In genomic region chr20:24389686-24390085, GRCh38 we compare ENCODE assay signal across 11 cellular contexts.
A peak's percentile ranks its signal among the peaks of the same experiment; 100 is the strongest.
DNase-seq lines count a peak whose midpoint lies in the region; ATAC-seq and TF ChIP-seq lines count a peak whose summit lies in the region.
"Had no signal": no experiment of that assay in that cellular context is flagged by ENCODE, and none has a peak within 500 bp of the region (broad histone marks: within the 10 kb centered on the region; RNA-seq: fewer than 3 reads in every experiment).

No MANE protein-coding gene starts in this region.

- peak overlapping the region; percentile 41 for H3K4me3 ChIP-seq in Jurkat, Clone E6-1 (ENCODE audit: low read length)
- H3K4me3 ChIP-seq in lower lobe of right lung: no peak overlapping the region

- H3K36me3 Mint-ChIP-seq in activated CD8-positive, alpha-beta T cell treated with anti-CD3 and anti-CD28 coated beads, Interleukin-2, amount 10 ng/mL, durations not matched to agents 7 days and 5 days (ENCODE audit: low read depth): no peaks in the 10 kb centered on the region

- peaks cover 3% of the 10 kb centered on the region for H3K27me3 Mint-ChIP-seq in activated CD8-positive, alpha-beta T cell treated with anti-CD3 and anti-CD28 coated beads, Interleukin-2, amount 10 ng/mL, durations not matched to agents 7 days and 5 days (ENCODE audit: low read depth)

- H3K27me3 ChIP-seq in lower lobe of right lung (ENCODE audit: low read depth): peaks cover 6% of the 10 kb centered on the region
- H3K27me3 ChIP-seq: brain microvascular endothelial cell had no signal

- ATAC-seq in activated CD8-positive, alpha-beta T cell treated with anti-CD3 and anti-CD28 coated beads, Interleukin-2, amount 10 ng/mL, durations not matched to agents 7 days and 5 days: peak; percentile 94
- ATAC-seq in lower lobe of right lung: peak in 1 of 2 donors; percentile 76
- ATAC-seq in GM18511 (IDR thresholded peaks at IDR 0.05; ENCODE audit: unreplicated experiment): no peak
- ATAC-seq in HG03025 (IDR thresholded peaks at IDR 0.05; ENCODE audit: low FRiP score, unreplicated experiment): no peak

- no peaks in the 10 kb centered on the region for H3K4me1 ChIP-seq in lower lobe of right lung

- no peak for TF ChIP-seq CTCF in lower lobe of right lung (IDR thresholded peaks at IDR 0.05)

- no peaks in the 10 kb centered on the region for H3K9me3 ChIP-seq in lower lobe of right lung

- no peaks in the 10 kb centered on the region for H3K9me3 Mint-ChIP-seq in activated CD8-positive, alpha-beta T cell treated with anti-CD3 and anti-CD28 coated beads, Interleukin-2, amount 10 ng/mL, durations not matched to agents 7 days and 5 days (ENCODE audit: insufficient read depth)

- H3K4me3 Mint-ChIP-seq in activated CD8-positive, alpha-beta T cell treated with anti-CD3 and anti-CD28 coated beads, Interleukin-2, amount 10 ng/mL, durations not matched to agents 7 days and 5 days: peak overlapping the region; percentile 10

- no peaks in the 10 kb centered on the region for H3K36me3 ChIP-seq in lower lobe of right lung
- H3K36me3 ChIP-seq: brain microvascular endothelial cell, WERI-Rb-1 had no signal

- peak overlapping the region; percentile 90 for H3K27ac Mint-ChIP-seq in activated CD8-positive, alpha-beta T cell treated with anti-CD3 and anti-CD28 coated beads, Interleukin-2, amount 10 ng/mL, durations not matched to agents 7 days and 5 days

- DNase-seq in C1 segment of cervical spinal cord (lab: John Stamatoyannopoulos, UW) (peak in 8 of 14 donors; percentile 8 to 71 (median 46)), lower lobe of right lung (peak; percentile 42), EL (no peak), NCI-H510A (lab: John Stamatoyannopoulos, UW) (no peak)
- DNase-seq in Jurkat, Clone E6-1 (ENCODE audit: low read depth, low spot score): peak; percentile 98
- peak; percentile 77 for DNase-seq in activated CD8-positive, alpha-beta T cell treated with anti-CD3 and anti-CD28 coated beads, Interleukin-2, amount 10 ng/mL, durations not matched to agents 7 days and 5 days
- DNase-seq: brain microvascular endothelial cell, DMS153, WERI-Rb-1 had no signal

- no peak overlapping the region for H3K27ac ChIP-seq in lower lobe of right lung
- H3K27ac ChIP-seq: brain microvascular endothelial cell, WERI-Rb-1 had no signal

- POLR2A ChIA-PET in activated CD8-positive, alpha-beta T cell treated with anti-CD3 and anti-CD28 coated beads, Interleukin-2, amount 10 ng/mL, durations not matched to agents 7 days and 5 days (lab: Charles Lee): no interaction called here

- CTCF ChIA-PET in activated CD8-positive, alpha-beta T cell treated with anti-CD3 and anti-CD28 coated beads, Interleukin-2, amount 10 ng/mL, durations not matched to agents 7 days and 5 days (lab: Charles Lee): interaction anchor here (2.0 kb wide), 1 partner anchor 16 kb away, joined by 8 read pairs; no protein-coding TSS in a partner anchor

- peaks cover 28% of the 10 kb centered on the region for H3K4me1 Mint-ChIP-seq in activated CD8-positive, alpha-beta T cell treated with anti-CD3 and anti-CD28 coated beads, Interleukin-2, amount 10 ng/mL, durations not matched to agents 7 days and 5 days (ENCODE audit: low read depth)

- intact Hi-C loops in lower lobe of right lung (cut with DNase I): no loop called here

Comparison
In these comparisons a context has a peak if more than half of its experiments do, and no peak if none do; other contexts are left out.
1. DNase-seq: peak in C1 segment of cervical spinal cord (8 of 14), Jurkat, Clone E6-1 (single experiment), activated CD8-positive, alpha-beta T cell treated with anti-CD3 and anti-CD28 coated beads, Interleukin-2, amount 10 ng/mL, durations not matched to agents 7 days and 5 days (single experiment) and lower lobe of right lung (single experiment); none in EL (single experiment) and NCI-H510A (single experiment).